1 cellular context compared by ENCODE assay signal in genomic region chr2:150387586-150388288, GRCh38.
TF ChIP-seq lines count a peak whose summit lies in the region.

No MANE protein-coding gene starts in this region.

TF ChIP-seq in GM23338, 12 proteins besides CTCF, POLR2A, EP300 and RAD21 (continued from another document):
- TF ChIP-seq ZNF462 (CRISPR knock-in tag; IDR thresholded peaks at IDR 0.05): no peak
- TF ChIP-seq ZNF114 (CRISPR knock-in tag; IDR thresholded peaks at IDR 0.05): no peak
- no peak for TF ChIP-seq REST (IDR thresholded peaks at IDR 0.05; ENCODE audit: unreplicated experiment)
